ENCODE assay signal across 1 cellular context in genomic region chr14:99412122-99413061, GRCh38.
TF ChIP-seq lines count a peak whose summit lies in the region.

No MANE protein-coding gene starts in this region.

TF ChIP-seq in GM23338, 12 proteins besides CTCF, POLR2A, EP300 and RAD21 (continued from another document):
- TF ChIP-seq ZNF462 (CRISPR knock-in tag; IDR thresholded peaks at IDR 0.05) (no peak), REST (IDR thresholded peaks at IDR 0.05; ENCODE audit: unreplicated experiment) (no peak), JUNB (IDR thresholded peaks at IDR 0.05; ENCODE audit: unreplicated experiment) (no peak), ZNF331 (CRISPR knock-in tag; IDR thresholded peaks at IDR 0.05; ENCODE audit: low read depth) (no peak), POLR2AphosphoS5 (IDR thresholded peaks at IDR 0.05; ENCODE audit: low read depth) (no peak), STAT1 (IDR thresholded peaks at IDR 0.05; ENCODE audit: unreplicated experiment) (no peak), ETS1 (IDR thresholded peaks at IDR 0.05) (0 out of 2 replicates have a peak, but pooled peaks have one; percentile 30), EZH2phosphoT487 (IDR thresholded peaks at IDR 0.05; ENCODE audit: unreplicated experiment) (no peak), NANOG (IDR thresholded peaks at IDR 0.05; ENCODE audit: borderline replicate concordance) (0 out of 2 replicates have a peak, but pooled peaks have one; percentile 13), ZNF114 (CRISPR knock-in tag; IDR thresholded peaks at IDR 0.05) (no peak)
